ENCODE assay signal across 12 cellular contexts in the genomic region with DNA sequence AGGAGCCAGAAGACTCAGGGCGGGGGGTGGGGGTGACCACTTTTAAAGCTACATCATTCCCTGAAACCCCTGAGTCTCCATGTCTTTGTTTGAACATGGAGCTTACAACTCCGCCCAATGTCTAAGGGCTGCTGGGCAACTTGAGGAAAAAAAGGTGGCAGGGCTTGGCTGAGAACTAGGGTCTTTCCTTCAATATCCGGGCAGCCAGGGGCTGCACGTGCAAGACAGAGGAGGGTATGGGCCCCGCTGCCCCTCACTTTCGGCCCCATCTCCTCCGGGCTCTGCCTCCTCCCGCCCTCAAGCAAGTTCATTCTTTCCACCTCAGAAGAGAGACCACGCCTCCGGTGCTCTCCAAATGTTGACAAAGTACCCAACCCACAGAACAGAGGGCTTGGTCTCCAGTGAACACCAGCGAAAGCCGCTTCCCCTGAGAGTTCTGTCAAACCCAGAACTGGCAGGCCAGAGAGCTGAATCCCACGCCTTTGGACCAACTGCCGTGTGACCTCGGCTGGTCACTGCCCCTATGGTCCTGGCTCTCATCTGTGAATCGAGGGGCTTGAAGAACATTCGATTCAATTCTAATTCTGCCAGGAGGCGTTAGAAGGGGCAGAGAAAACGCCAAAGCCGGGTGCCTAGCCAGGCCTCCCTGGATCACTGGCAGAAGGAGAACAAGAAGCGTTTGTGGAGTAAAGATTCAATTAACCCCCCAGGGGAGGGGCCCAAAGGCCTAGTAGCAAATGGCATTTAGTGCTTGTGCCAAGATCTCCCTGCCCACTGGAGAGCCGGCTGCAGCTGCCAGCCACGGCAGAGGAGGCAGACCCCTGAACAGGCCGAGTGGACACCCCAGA. TPM values are rescaled to one million over a fixed set of nuclear protein-coding genes. Genes with fewer than 3 reads are reported as not detected.
DNase-seq lines count a peak whose midpoint lies in the region; ATAC-seq and TF ChIP-seq lines count a peak whose summit lies in the region.
"Had no signal": no experiment of that assay in that cellular context is flagged by ENCODE, and none has a peak within 500 bp of the region (broad histone marks: within the 10 kb centered on the region; RNA-seq: fewer than 3 reads in every experiment).

No MANE protein-coding gene starts in this region.

- TF ChIP-seq CTCF in GM20000 (IDR thresholded peaks at IDR 0.05; ENCODE audit: extremely low read depth, missing control alignments) (no peak), esophagus squamous epithelium (IDR thresholded peaks at IDR 0.05) (no peak)

- H3K36me3 ChIP-seq in esophagus squamous epithelium = peaks cover 0 to 6% (median 0%) of the 10 kb centered on the region in 3 donors
- H3K36me3 ChIP-seq: neutrophil had no signal

- peaks cover 51% of the 10 kb centered on the region for H3K4me1 Mint-ChIP-seq in activated CD4-positive, alpha-beta T cell treated with anti-CD3 and anti-CD28 coated beads, Interleukin-2, amount 10 ng/mL, durations not matched to agents 7 days and 5 days
- peaks cover 64% of the 10 kb centered on the region for H3K4me1 Mint-ChIP-seq in activated CD4-positive, alpha-beta memory T cell treated with anti-CD3 and anti-CD28 coated beads for 36 hours (ENCODE audit: low read depth)

- no peaks in the 10 kb centered on the region for H3K9me3 Mint-ChIP-seq in activated CD4-positive, alpha-beta T cell treated with anti-CD3 and anti-CD28 coated beads, Interleukin-2, amount 10 ng/mL, durations not matched to agents 7 days and 5 days
- no peaks in the 10 kb centered on the region for H3K9me3 Mint-ChIP-seq in activated CD4-positive, alpha-beta memory T cell treated with anti-CD3 and anti-CD28 coated beads for 36 hours

- H3K27ac ChIP-seq in esophagus squamous epithelium = peak overlapping the region in 3 of 4 donors; percentile 53 to 90 (median 88)
- H3K27ac ChIP-seq: GM23248, neutrophil had no signal

- WGBS in esophagus squamous epithelium, 2 donors = 27 to 51% methylated on average over 2 to 11 of the region's 24 CpGs

- H3K27me3 ChIP-seq in esophagus squamous epithelium = peaks cover 0 to 77% (median 0%) of the 10 kb centered on the region in 4 donors

- no peak for TF ChIP-seq POLR2A in esophagus squamous epithelium (IDR thresholded peaks at IDR 0.05)

- H3K4me3 ChIP-seq in esophagus squamous epithelium = no peak overlapping the region
- H3K4me3 ChIP-seq: GM23248 had no signal

- H3K9me3 ChIP-seq in esophagus squamous epithelium = no peaks in the 10 kb centered on the region
- H3K9me3 ChIP-seq: neutrophil had no signal

- intact Hi-C loops in esophagus squamous epithelium (cut with DNase I) = no loop called here
- intact Hi-C loops in activated CD4-positive, alpha-beta memory T cell treated with anti-CD3 and anti-CD28 coated beads for 36 hours (cut with micrococcal nuclease) = no loop called here

- POLR2A ChIA-PET in activated CD4-positive, alpha-beta T cell treated with anti-CD3 and anti-CD28 coated beads, Interleukin-2, amount 10 ng/mL, durations not matched to agents 7 days and 5 days (lab: Charles Lee) = no interaction called here
- POLR2A ChIA-PET in activated CD4-positive, alpha-beta memory T cell treated with anti-CD3 and anti-CD28 coated beads for 36 hours (lab: Charles Lee) = no interaction called here

- no peak overlapping the region for H3K4me3 Mint-ChIP-seq in activated CD4-positive, alpha-beta T cell treated with anti-CD3 and anti-CD28 coated beads, Interleukin-2, amount 10 ng/mL, durations not matched to agents 7 days and 5 days
- H3K4me3 Mint-ChIP-seq in activated CD4-positive, alpha-beta memory T cell treated with anti-CD3 and anti-CD28 coated beads for 36 hours = no peak overlapping the region

- ATAC-seq in GM19351 (IDR thresholded peaks at IDR 0.05; ENCODE audit: unreplicated experiment) = no peak

- CTCF ChIA-PET in activated CD4-positive, alpha-beta T cell treated with anti-CD3 and anti-CD28 coated beads, Interleukin-2, amount 10 ng/mL, durations not matched to agents 7 days and 5 days (lab: Charles Lee) = interaction anchor here (1.8 to 1.9 kb wide), 2 partner anchors 10 to 13 kb away, joined by 5 to 7 read pairs; no protein-coding TSS in a partner anchor
- CTCF ChIA-PET in activated CD4-positive, alpha-beta memory T cell treated with anti-CD3 and anti-CD28 coated beads for 36 hours (lab: Charles Lee) = interaction anchor here (0.9 to 1.8 kb wide), 2 partner anchors 66 to 67 kb away, joined by 3 to 9 read pairs; no protein-coding TSS in a partner anchor

- H3K4me1 ChIP-seq in esophagus squamous epithelium = peaks cover 68 to 94% (median 69%) of the 10 kb centered on the region in 3 donors

- H3K36me3 Mint-ChIP-seq in activated CD4-positive, alpha-beta T cell treated with anti-CD3 and anti-CD28 coated beads, Interleukin-2, amount 10 ng/mL, durations not matched to agents 7 days and 5 days (ENCODE audit: low read depth) = no peaks in the 10 kb centered on the region
- peaks cover 5% of the 10 kb centered on the region for H3K36me3 Mint-ChIP-seq in activated CD4-positive, alpha-beta memory T cell treated with anti-CD3 and anti-CD28 coated beads for 36 hours

- H3K27me3 Mint-ChIP-seq in activated CD4-positive, alpha-beta T cell treated with anti-CD3 and anti-CD28 coated beads, Interleukin-2, amount 10 ng/mL, durations not matched to agents 7 days and 5 days = peaks cover 61% of the 10 kb centered on the region
- peaks cover 11% of the 10 kb centered on the region for H3K27me3 Mint-ChIP-seq in activated CD4-positive, alpha-beta memory T cell treated with anti-CD3 and anti-CD28 coated beads for 36 hours

- DNase-seq in activated CD4-positive, alpha-beta T cell treated with anti-CD3 and anti-CD28 coated beads for 48 hours = peak; percentile 68
- DNase-seq in activated CD4-positive, alpha-beta T cell treated with anti-CD3 and anti-CD28 coated beads, Interleukin-2, amount 10 ng/mL, durations not matched to agents 7 days and 5 days = no peak
- DNase-seq in GM20000 (ENCODE audit: low spot score) (peak; percentile 65), esophagus squamous epithelium (lab: John Stamatoyannopoulos, UW) (no peak), NCI-H146 treated with DMSO at 0.1 percent for 48 hours (lab: John Stamatoyannopoulos, UW; ENCODE audit: unreplicated experiment) (no peak)
- peak; percentile 58 for DNase-seq in stimulated activated CD8-positive, alpha-beta memory T cell treated with anti-CD3 and anti-CD28 coated beads, Interleukin-4, amount 100 ng/mL, for 48 hours
- no peak for DNase-seq in activated CD4-positive, alpha-beta memory T cell treated with anti-CD3 and anti-CD28 coated beads for 36 hours
- DNase-seq: cortex of kidney, GM23248 had no signal

- H3K27ac Mint-ChIP-seq in activated CD4-positive, alpha-beta T cell treated with anti-CD3 and anti-CD28 coated beads, Interleukin-2, amount 10 ng/mL, durations not matched to agents 7 days and 5 days = no peak overlapping the region
- no peak overlapping the region for H3K27ac Mint-ChIP-seq in activated CD4-positive, alpha-beta memory T cell treated with anti-CD3 and anti-CD28 coated beads for 36 hours
- H3K27ac Mint-ChIP-seq: CD14-positive monocyte had no signal

RNA-seq across cellular contexts. Expression of a gene that starts 7.3 kb away (rescaled TPM):
- total RNA-seq in activated CD4-positive, alpha-beta T cell treated with anti-CD3 and anti-CD28 coated beads, Interleukin-2, amount 10 ng/mL, durations not matched to agents 7 days and 5 days = 1 to 10 TPM in 1 of 2 experiments, under 1 TPM in 1; 0.89 to 1.1 TPM
- total RNA-seq in esophagus squamous epithelium = 1 to 10 TPM; 1.2 to 6.3 (median 3.7) TPM
- total RNA-seq in activated CD4-positive, alpha-beta memory T cell treated with anti-CD3 and anti-CD28 coated beads for 36 hours = 10 to 100 TPM; 11.7 to 13.3 TPM
- total RNA-seq: GM23248 had no signal

Comparison
In these comparisons a context has a peak if more than half of its experiments do, and no peak if none do; other contexts are left out.
1. DNase-seq: peak in activated CD4-positive, alpha-beta T cell treated with anti-CD3 and anti-CD28 coated beads for 48 hours (single experiment), GM20000 (single experiment) and stimulated activated CD8-positive, alpha-beta memory T cell treated with anti-CD3 and anti-CD28 coated beads, Interleukin-4, amount 100 ng/mL, for 48 hours (single experiment); none in activated CD4-positive, alpha-beta T cell treated with anti-CD3 and anti-CD28 coated beads, Interleukin-2, amount 10 ng/mL, durations not matched to agents 7 days and 5 days (single experiment), esophagus squamous epithelium (single experiment), activated CD4-positive, alpha-beta memory T cell treated with anti-CD3 and anti-CD28 coated beads for 36 hours (single experiment) and NCI-H146 treated with DMSO at 0.1 percent for 48 hours (single experiment).